Comparison of ENCODE assay signal across 9 cellular contexts in genomic region chr22:46084943-46085830, GRCh38.
DNase-seq lines count a peak whose midpoint lies in the region; ATAC-seq, FAIRE-seq and TF ChIP-seq lines count a peak whose summit lies in the region.
"Had no signal": no experiment of that assay in that cellular context is flagged by ENCODE, and none has a peak within 500 bp of the region (broad histone marks: within the 10 kb centered on the region; RNA-seq: fewer than 3 reads in every experiment).

No MANE protein-coding gene starts in this region.

- H3K27ac ChIP-seq in RWPE2 (ENCODE audit: poor library complexity, severe bottlenecking) (peak overlapping the region; percentile 99), fibroblast of lung (ENCODE audit: insufficient read depth, low read length) (peak overlapping the region; percentile 97), pancreas (peak overlapping the region; percentile 78 to 97 (median 86))

- no peak overlapping the region for H2AFZ ChIP-seq in fibroblast of lung (ENCODE audit: low read length)

- TF ChIP-seq CTCF in BE2C (IDR thresholded peaks at IDR 0.05; ENCODE audit: low read depth, low read length) (no peak), RWPE2 (IDR thresholded peaks at IDR 0.05; ENCODE audit: poor library complexity, severe bottlenecking) (no peak), fibroblast of lung (conservative IDR thresholded peaks at IDR 0.05 in 1 of 2, IDR thresholded peaks at IDR 0.05 in 1 of 2; ENCODE audit: low read depth in 1 of 2, low read length in 2 of 2) (no peak), pancreas (IDR thresholded peaks at IDR 0.05) (no peak)

- H3K4me1 ChIP-seq in BE2C: peaks cover 52% of the 10 kb centered on the region
- H3K4me1 ChIP-seq in RWPE2 (ENCODE audit: insufficient read depth, poor library complexity, severe bottlenecking): peaks cover 49% of the 10 kb centered on the region
- peaks cover 43% of the 10 kb centered on the region for H3K4me1 ChIP-seq in fibroblast of lung (ENCODE audit: control insufficient read depth, extremely low read depth, insufficient read depth, low read length)
- H3K4me1 ChIP-seq in pancreas: peaks cover 71 to 91% (median 86%) of the 10 kb centered on the region in 3 donors

- ATAC-seq in RWPE2 (ENCODE audit: low read depth) (peak; percentile 53), pancreas (peak; percentile 35 to 62 (median 46)), GM21390 (IDR thresholded peaks at IDR 0.05; ENCODE audit: unreplicated experiment) (no peak), HG02759 (IDR thresholded peaks at IDR 0.05; ENCODE audit: unreplicated experiment) (no peak)

- FAIRE-seq in pancreas (lab: Jason Lieb, UNC): no peak
- FAIRE-seq: G401.6 had no signal

- DNase-seq in BE2C (peak; percentile 79), RWPE2 (ENCODE audit: low spot score) (peak; percentile 94), fibroblast of lung (ENCODE audit: low read depth in 2 of 2) (peak in 1 of 2 donors; percentile 96), pancreas (peak; percentile 85 to 95 (median 89)), RKO (ENCODE audit: low spot score) (no peak), DMS53 treated with DMSO at 0.1 percent for 48 hours (lab: John Stamatoyannopoulos, UW; ENCODE audit: unreplicated experiment) (no peak)

- H3K9me3 ChIP-seq in BE2C (no peaks in the 10 kb centered on the region), RWPE2 (ENCODE audit: severe bottlenecking) (no peaks in the 10 kb centered on the region), fibroblast of lung (ENCODE audit: control insufficient read depth, insufficient read depth, low read depth, low read length) (no peaks in the 10 kb centered on the region), pancreas (no peaks in the 10 kb centered on the region)

- WGBS in pancreas, 2 donors: 35 to 40% methylated on average over 35 of the region's 35 CpGs

- H3K9ac ChIP-seq in fibroblast of lung (ENCODE audit: insufficient read depth, low read length): peak overlapping the region; percentile 66

- H3K36me3 ChIP-seq in BE2C (peaks cover 90% of the 10 kb centered on the region), RWPE2 (ENCODE audit: low read depth) (peaks cover 90% of the 10 kb centered on the region), fibroblast of lung (ENCODE audit: control insufficient read depth, insufficient read depth, low read length) (peaks cover 52% of the 10 kb centered on the region), pancreas (peaks cover 0 to 7% (median 0%) of the 10 kb centered on the region in 3 donors)

- intact Hi-C loops in pancreas (cut with DNase I): no loop called here

- H3K4me2 ChIP-seq in fibroblast of lung (ENCODE audit: extremely low read depth, insufficient read depth, low read length): peak overlapping the region; percentile 100

- peak overlapping the region; percentile 90 for H3K4me3 ChIP-seq in BE2C (ENCODE audit: low read depth, low read length)
- peak overlapping the region; percentile 64 for H3K4me3 ChIP-seq in RWPE2 (ENCODE audit: severe bottlenecking)
- peak overlapping the region in 3 of 4 experiments; percentile 81 to 98 (median 84) for H3K4me3 ChIP-seq in fibroblast of lung (replicated peaks in 1 of 4; ENCODE audit: control extremely low read depth in 1 of 4, insufficient read depth in 1 of 4, low read depth in 3 of 4, low read length in 4 of 4)
- peak overlapping the region in 1 of 4 donors; percentile 32 for H3K4me3 ChIP-seq in pancreas

- H3K27me3 ChIP-seq in BE2C (no peaks in the 10 kb centered on the region), RWPE2 (ENCODE audit: insufficient read depth, poor library complexity, severe bottlenecking) (no peaks in the 10 kb centered on the region), fibroblast of lung (ENCODE audit: control insufficient read depth, insufficient read depth, low read length) (no peaks in the 10 kb centered on the region), pancreas (no peaks in the 10 kb centered on the region)

- H4K20me1 ChIP-seq in fibroblast of lung (ENCODE audit: control insufficient read depth, extremely low read depth, insufficient read depth, low read length): no peaks in the 10 kb centered on the region

- H3K79me2 ChIP-seq in fibroblast of lung (ENCODE audit: control insufficient read depth, insufficient read depth, low read length): peaks cover 100% of the 10 kb centered on the region

Comparison
In these comparisons a context has a peak if more than half of its experiments do, and no peak if none do; other contexts are left out.
1. DNase-seq: peak in BE2C (single experiment), RWPE2 (single experiment) and pancreas (6 of 6); none in RKO (single experiment) and DMS53 treated with DMSO at 0.1 percent for 48 hours (single experiment).
2. ATAC-seq: peak in RWPE2 (single experiment) and pancreas (4 of 4); none in GM21390 (single experiment) and HG02759 (single experiment).
3. Peak in every context shown above with its lines, with median percentiles within 50 percentile points of each other: H3K27ac ChIP-seq.